Comparison of ENCODE assay signal across 8 cellular contexts in the genomic region with DNA sequence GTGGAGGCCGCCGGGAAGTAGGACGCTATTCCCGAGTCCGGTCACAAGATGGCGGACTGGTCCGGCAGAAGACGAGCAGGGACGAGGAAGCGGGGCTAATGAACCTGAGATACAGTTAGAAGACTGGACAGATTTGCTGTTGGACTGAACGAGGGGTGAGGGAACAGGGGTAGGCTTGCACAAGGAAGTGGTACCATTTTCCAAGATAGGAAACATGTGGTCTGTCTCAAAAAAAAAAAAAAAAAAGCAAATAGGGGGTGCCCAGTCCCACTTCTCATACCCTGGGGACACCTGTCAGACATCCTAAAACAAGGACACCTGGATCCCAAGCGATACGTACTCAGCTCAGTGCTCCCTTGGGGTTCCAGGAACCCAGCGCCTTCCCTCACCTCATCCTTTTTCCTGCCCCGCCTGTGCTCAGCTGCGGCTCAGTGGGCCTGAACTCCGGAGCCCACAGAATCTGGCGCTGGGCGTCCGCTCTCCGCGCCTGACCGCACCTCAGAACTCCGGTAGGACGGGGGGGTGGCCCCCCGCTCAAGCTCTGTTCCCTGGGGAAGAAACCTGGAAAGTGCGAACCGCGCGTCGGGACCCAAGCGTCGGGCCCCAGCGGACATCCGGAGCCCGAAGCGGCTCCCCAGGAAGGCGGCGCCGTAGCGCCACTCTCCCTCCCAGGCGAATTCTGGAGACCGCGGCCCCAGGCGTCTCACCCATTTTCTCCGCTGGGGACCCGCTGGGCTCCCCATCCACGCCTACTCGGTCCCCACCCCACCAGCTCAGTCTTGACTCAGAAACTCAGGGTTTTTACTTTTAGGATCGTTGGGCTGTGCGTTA. TPM values are rescaled to one million over a fixed set of nuclear protein-coding genes. Genes with fewer than 3 reads are reported as not detected.
DNase-seq lines count a peak whose midpoint lies in the region; ATAC-seq lines count a peak whose summit lies in the region.

A gene with protein sequence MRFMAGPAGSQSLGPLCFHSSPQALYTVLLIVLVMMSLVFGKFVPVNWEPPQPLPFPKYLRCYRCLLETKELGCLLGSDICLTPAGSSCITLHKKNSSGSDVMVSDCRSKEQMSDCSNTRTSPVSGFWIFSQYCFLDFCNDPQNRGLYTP (minus strand): TSS at position 227 of the 831 bp plus-strand sequence. CDS start 694 bp downstream, outside the sequence.

- peaks cover 29 to 62% (median 54%) of the 10 kb centered on the region in 10 experiments for H3K4me1 ChIP-seq in BLaER1 treated with 17β-estradiol and CSF1 and Interleukin-3, amounts not matched to agents 10 nM and 100 nM
- peaks cover 12% of the 10 kb centered on the region for H3K4me1 ChIP-seq in HAP-1

- DNase-seq in HAP-1 (ENCODE audit: low spot score in 2 of 2), result peak; percentile 84 to 87
- DNase-seq in NCI-H460 (ENCODE audit: extremely low read depth, low read depth), result peak; percentile 55
- DNase-seq in activated CD4-positive, alpha-beta T cell treated with anti-CD3 and anti-CD28 coated beads for 36 hours, result peak; percentile 80
- peak; percentile 90 for DNase-seq in dedifferentiated amniotic fluid mesenchymal stem cell (ENCODE audit: extremely low spot score)
- DNase-seq in kidney tubule cell (ENCODE audit: low spot score), result peak; percentile 91
- DNase-seq in stimulated activated CD4-positive, alpha-beta T cell treated with anti-CD3 and anti-CD28 coated beads, Interleukin-12 subunit alpha, Interleukin-12 subunit beta, amount 100 ng/mL, for 48 hours (ENCODE audit: low read depth in 2 of 3, low spot score in 1 of 3), result peak; percentile 45 to 62 (median 58)
- no peak for DNase-seq in amniotic stem cell (lab: John Stamatoyannopoulos, UW)

- in situ Hi-C loops in HAP-1 (cut with MboI; ENCODE audit: low sequenced_read_pairs), result no loop called here

- peak within 1 kb of the TSS; percentile 49 for H3K27ac Mint-ChIP-seq in activated CD4-positive, alpha-beta T cell treated with anti-CD3 and anti-CD28 coated beads for 36 hours

- peaks cover 23 to 35% (median 30%) of the 10 kb centered on the region in 11 experiments for H3K36me3 ChIP-seq in BLaER1 treated with 17β-estradiol and CSF1 and Interleukin-3, amounts not matched to agents 10 nM and 100 nM
- H3K36me3 ChIP-seq in HAP-1 (replicated peaks), result no peaks in the 10 kb centered on the region

- H3K36me3 Mint-ChIP-seq in activated CD4-positive, alpha-beta T cell treated with anti-CD3 and anti-CD28 coated beads for 36 hours (ENCODE audit: low read depth), result no peaks in the 10 kb centered on the region

- CTCF ChIA-PET in activated CD4-positive, alpha-beta T cell treated with anti-CD3 and anti-CD28 coated beads for 36 hours (lab: Charles Lee), result interaction anchor here (0.7 to 1.0 kb wide), 7 partner anchors 26 to 241 kb away, joined by 3 to 4 read pairs (median 4); no protein-coding TSS in a partner anchor

- H3K4me3 ChIP-seq in BLaER1 treated with 17β-estradiol and CSF1 and Interleukin-3, amounts not matched to agents 10 nM and 100 nM, result peak within 1 kb of the TSS; percentile 39 to 70 (median 58)
- peak within 1 kb of the TSS; percentile 30 for H3K4me3 ChIP-seq in HAP-1

- H3K27ac ChIP-seq in BLaER1 treated with 17β-estradiol and CSF1 and Interleukin-3, amounts not matched to agents 10 nM and 100 nM, result peak within 1 kb of the TSS; percentile 47 to 79 (median 70); a peak in 21 of 22 replicates

- intact Hi-C loops in activated CD4-positive, alpha-beta T cell treated with anti-CD3 and anti-CD28 coated beads for 36 hours (cut with DNase I, micrococcal nuclease), result loop anchor here (1.0 to 10.0 kb wide), 10 partner anchors 22 to 276 kb away; partner anchors contain the start of genes NELFE (in 2 of the 2), NEU1 (in 2 of the 2), SKIC2 (in 2 of the 2) and ABHD16A (in 1 of the 2)

- peak within 1 kb of the TSS; percentile 58 to 81 (median 74) for H3K9ac ChIP-seq in BLaER1 treated with 17β-estradiol and CSF1 and Interleukin-3, amounts not matched to agents 10 nM and 100 nM

- no peaks in the 10 kb centered on the region for H3K9me3 Mint-ChIP-seq in activated CD4-positive, alpha-beta T cell treated with anti-CD3 and anti-CD28 coated beads for 36 hours (ENCODE audit: low read depth)

- peak within 1 kb of the TSS; percentile 66 for H3K4me3 Mint-ChIP-seq in activated CD4-positive, alpha-beta T cell treated with anti-CD3 and anti-CD28 coated beads for 36 hours

- POLR2A ChIA-PET in activated CD4-positive, alpha-beta T cell treated with anti-CD3 and anti-CD28 coated beads for 36 hours (lab: Charles Lee), result interaction anchor here (0.5 to 0.8 kb wide), 2 partner anchors 39 to 145 kb away, joined by 3 read pairs; no protein-coding TSS in a partner anchor

- H3K27me3 ChIP-seq in BLaER1 treated with 17β-estradiol and CSF1 and Interleukin-3, amounts not matched to agents 10 nM and 100 nM, result no peaks in the 10 kb centered on the region
- H3K27me3 ChIP-seq in HAP-1 (ENCODE audit: low read depth), result no peaks in the 10 kb centered on the region

- H3K9me3 ChIP-seq in BLaER1 treated with 17β-estradiol and CSF1 and Interleukin-3, amounts not matched to agents 10 nM and 100 nM (replicated peaks in 1 of 11), result no peaks in the 10 kb centered on the region
- H3K9me3 ChIP-seq in HAP-1, result no peaks in the 10 kb centered on the region

- H3K27me3 Mint-ChIP-seq in activated CD4-positive, alpha-beta T cell treated with anti-CD3 and anti-CD28 coated beads for 36 hours, result no peaks in the 10 kb centered on the region

- peak; percentile 80 for ATAC-seq in activated CD4-positive, alpha-beta T cell treated with anti-CD3 and anti-CD28 coated beads for 36 hours

- H3K4me2 ChIP-seq in BLaER1 treated with 17β-estradiol and CSF1 and Interleukin-3, amounts not matched to agents 10 nM and 100 nM, result peak within 1 kb of the TSS; percentile 90 to 99 (median 96)

- peaks cover 0 to 34% (median 0%) of the 10 kb centered on the region in 11 experiments; a peak in 4 of 22 replicates for H4K20me1 ChIP-seq in BLaER1 treated with 17β-estradiol and CSF1 and Interleukin-3, amounts not matched to agents 10 nM and 100 nM

- peaks cover 15% of the 10 kb centered on the region for H3K4me1 Mint-ChIP-seq in activated CD4-positive, alpha-beta T cell treated with anti-CD3 and anti-CD28 coated beads for 36 hours

RNA-seq across cellular contexts. Expression of the gene that starts here (rescaled TPM):
- total RNA-seq in NCI-H460 (2014; rRNA removed; shearing (Covaris generic)), result 0.95 and 1.3 TPM in 2 replicates
- polyA plus RNA-seq in NCI-H460 (2014; cell fraction: nucleus; rRNA removed), result not detected in 2 replicates
- 1 to 10 TPM; 1.2 to 1.5 TPM for total RNA-seq in activated CD4-positive, alpha-beta T cell treated with anti-CD3 and anti-CD28 coated beads for 36 hours
